In the genomic region with DNA sequence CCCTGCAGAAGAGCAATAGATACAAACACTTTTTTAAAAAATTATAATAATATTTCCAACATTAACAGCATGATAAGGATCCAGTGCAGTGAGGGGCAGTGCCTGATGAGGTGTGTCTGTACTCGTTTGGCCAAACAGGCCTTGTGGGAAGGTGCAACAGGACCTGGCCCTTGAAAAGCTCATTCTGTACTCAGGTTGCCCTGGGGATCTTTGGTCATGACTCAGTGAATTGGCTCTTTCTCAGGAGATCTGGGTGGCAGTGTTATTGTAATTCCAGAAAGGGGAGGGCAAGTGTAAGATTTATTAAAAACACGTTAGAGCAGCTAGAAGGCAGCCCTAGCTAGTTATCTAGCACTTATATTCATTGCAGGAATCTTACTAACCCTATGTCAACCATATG, we compare ENCODE assay signal across 23 cellular contexts. TPM values are rescaled to one million over a fixed set of nuclear protein-coding genes. Genes with fewer than 3 reads are reported as not detected.
DNase-seq lines count a peak whose midpoint lies in the region; ATAC-seq, FAIRE-seq and TF ChIP-seq lines count a peak whose summit lies in the region.
"Had no signal": no experiment of that assay in that cellular context is flagged by ENCODE, and none has a peak within 500 bp of the region (broad histone marks: within the 10 kb centered on the region; RNA-seq: fewer than 3 reads in every experiment).

No MANE protein-coding gene starts in this region.

- no peak overlapping the region for H3K4me3 ChIP-seq in bronchial epithelial cell (ENCODE audit: low read depth, low read length)
- H3K4me3 ChIP-seq in thyroid gland (replicated peaks in 1 of 3): no peak overlapping the region
- H3K4me3 ChIP-seq: heart left ventricle, smooth muscle cell, transverse colon had no signal

- H3K4me1 ChIP-seq in thyroid gland: peaks cover 6 to 10% of the 10 kb centered on the region in 2 donors
- H3K4me1 ChIP-seq: heart left ventricle, transverse colon had no signal

- TF ChIP-seq RAD21 in Ishikawa (IDR thresholded peaks at IDR 0.05; ENCODE audit: low read depth): no peak

- WGBS in thyroid gland, 2 donors: 27 to 36% methylated on average over 2 of the region's 2 CpGs

- no peak for TF ChIP-seq EP300 in Ishikawa (IDR thresholded peaks at IDR 0.05; ENCODE audit: borderline replicate concordance)

- DNase-seq in bronchial epithelial cell (ENCODE audit: low read depth) (peak; percentile 93), left colon (no peak), thyroid gland (peak; percentile 83), HTR-8/SVneo (ENCODE audit: insufficient read length, low spot score) (no peak), HK-2 (ENCODE audit: unreplicated experiment) (no peak)
- DNase-seq: activated CD4-positive, alpha-beta T cell treated with anti-CD3 and anti-CD28 coated beads for 36 hours; CD4-positive, CD25-positive, alpha-beta regulatory T cell; DMS153; effector memory CD4-positive, alpha-beta T cell; GF-D8; heart left ventricle; natural killer cell; NCI-H1417 treated with DMSO at 0.1 percent for 48 hours; NCI-H526; SHP77; stimulated activated CD4-positive, alpha-beta T cell treated with anti-CD3 and anti-CD28 coated beads, Interleukin-2, amount 100 ng/mL, for 48 hours; stimulated activated naive CD8-positive, alpha-beta T cell treated with anti-CD3 and anti-CD28 coated beads, Interleukin-15, Interleukin-2, amounts not matched to agents 100 U/mL and 50 U/mL, for 24 hours; transverse colon had no signal

- intact Hi-C loops in left colon (cut with DNase I, micrococcal nuclease): no loop called here
- intact Hi-C loops in thyroid gland (cut with DNase I): no loop called here

- H3K36me3 ChIP-seq in bronchial epithelial cell (ENCODE audit: control insufficient read depth, insufficient read depth, low read length) (no peaks in the 10 kb centered on the region), thyroid gland (no peaks in the 10 kb centered on the region)
- H3K36me3 ChIP-seq: heart left ventricle, transverse colon had no signal

- no peak for TF ChIP-seq POLR2A in thyroid gland (IDR thresholded peaks at IDR 0.05)

- TF ChIP-seq CTCF in bronchial epithelial cell (IDR thresholded peaks at IDR 0.05; ENCODE audit: insufficient read depth, low read length, severe bottlenecking) (no peak), thyroid gland (IDR thresholded peaks at IDR 0.05) (no peak)

- ATAC-seq in left colon (peak; percentile 64), HG03097 (IDR thresholded peaks at IDR 0.05; ENCODE audit: low FRiP score, unreplicated experiment) (no peak), GM18861 (IDR thresholded peaks at IDR 0.05; ENCODE audit: unreplicated experiment) (no peak)
- ATAC-seq: activated CD4-positive, alpha-beta T cell treated with anti-CD3 and anti-CD28 coated beads for 36 hours; heart left ventricle; natural killer cell; stimulated activated naive CD8-positive, alpha-beta T cell treated with anti-CD3 and anti-CD28 coated beads, Interleukin-15, Interleukin-2, amounts not matched to agents 100 U/mL and 50 U/mL, for 24 hours had no signal

- H3K27me3 ChIP-seq in bronchial epithelial cell (ENCODE audit: control insufficient read depth, insufficient read depth, low read length) (peaks cover 2% of the 10 kb centered on the region), thyroid gland (no peaks in the 10 kb centered on the region)
- H3K27me3 ChIP-seq: transverse colon had no signal

- H3K9me3 ChIP-seq in thyroid gland: no peaks in the 10 kb centered on the region
- H3K9me3 ChIP-seq: heart left ventricle, transverse colon had no signal

- peak overlapping the region in 2 of 3 donors; percentile 30 to 82 for H3K27ac ChIP-seq in thyroid gland
- H3K27ac ChIP-seq: heart left ventricle, transverse colon had no signal

- FAIRE-seq in bronchial epithelial cell (lab: Jason Lieb, UNC) (peak; percentile 36), HTR-8/SVneo (lab: Jason Lieb, UNC) (no peak)

TF ChIP-seq in Ishikawa, 13 proteins besides CTCF, POLR2A, EP300 and RAD21:
- TF ChIP-seq FOXM1 (IDR thresholded peaks at IDR 0.05; ENCODE audit: borderline replicate concordance, low read depth) (no peak), NFIC (IDR thresholded peaks at IDR 0.05) (peak; percentile 60), TEAD4 (IDR thresholded peaks at IDR 0.05) (no peak), EGR1 (IDR thresholded peaks at IDR 0.05) (no peak), TCF12 (IDR thresholded peaks at IDR 0.05; ENCODE audit: low read depth) (no peak), YY1 (IDR thresholded peaks at IDR 0.05; ENCODE audit: low read depth) (no peak)
- TF ChIP-seq, protein P1, sequence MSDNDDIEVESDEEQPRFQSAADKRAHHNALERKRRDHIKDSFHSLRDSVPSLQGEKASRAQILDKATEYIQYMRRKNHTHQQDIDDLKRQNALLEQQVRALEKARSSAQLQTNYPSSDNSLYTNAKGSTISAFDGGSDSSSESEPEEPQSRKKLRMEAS (IDR thresholded peaks at IDR 0.05): no peak

RNA-seq across cellular contexts. Expression of a gene that starts 2.9 kb away (rescaled TPM):
- total RNA-seq in bronchial epithelial cell: not detected in 2 replicates
- total RNA-seq in left colon: not detected
- not detected for total RNA-seq in thyroid gland
- total RNA-seq: activated CD4-positive, alpha-beta T cell treated with anti-CD3 and anti-CD28 coated beads for 36 hours; CD4-positive, CD25-positive, alpha-beta regulatory T cell; heart left ventricle; natural killer cell; posterior vena cava; smooth muscle cell; transverse colon had no signal

RNA-seq across cellular contexts. Expression of a gene that starts 21.0 kb away (rescaled TPM):
- total RNA-seq in bronchial epithelial cell (not detected in 2 replicates), left colon (not detected), thyroid gland (not detected)
- total RNA-seq: activated CD4-positive, alpha-beta T cell treated with anti-CD3 and anti-CD28 coated beads for 36 hours; CD4-positive, CD25-positive, alpha-beta regulatory T cell; heart left ventricle; natural killer cell; posterior vena cava; smooth muscle cell; transverse colon had no signal

RNA-seq across cellular contexts. Expression of a gene that starts 28.9 kb away (rescaled TPM):
- not detected in 2 replicates for total RNA-seq in bronchial epithelial cell
- not detected for total RNA-seq in left colon
- 1 to 10 TPM in 3 of 4 donors, under 1 TPM in 1; 0.45 to 4.2 (median 1.7) TPM for total RNA-seq in thyroid gland
- total RNA-seq: activated CD4-positive, alpha-beta T cell treated with anti-CD3 and anti-CD28 coated beads for 36 hours; CD4-positive, CD25-positive, alpha-beta regulatory T cell; natural killer cell; posterior vena cava; smooth muscle cell; transverse colon had no signal

RNA-seq across cellular contexts. Expression of a gene that starts 48.7 kb away (rescaled TPM):
- total RNA-seq in bronchial epithelial cell (not detected in 2 replicates), left colon (100 to 1,000 TPM; 108 to 124 TPM), thyroid gland (100 to 1,000 TPM; 109 to 163 (median 131) TPM)
- total RNA-seq: CD4-positive, CD25-positive, alpha-beta regulatory T cell; natural killer cell had no signal

Comparison
In these comparisons a context has a peak if more than half of its experiments do, and no peak if none do; other contexts are left out.
1. DNase-seq: peak in bronchial epithelial cell (single experiment) and thyroid gland (2 of 2); none in left colon (0 of 2), HTR-8/SVneo (single experiment) and HK-2 (single experiment).